9 cellular contexts compared by ENCODE assay signal in genomic region chr9:16726718-16727451, GRCh38.
DNase-seq lines count a peak whose midpoint lies in the region; ATAC-seq and TF ChIP-seq lines count a peak whose summit lies in the region.
"Had no signal": no experiment of that assay in that cellular context is flagged by ENCODE, and none has a peak within 500 bp of the region (broad histone marks: within the 10 kb centered on the region; RNA-seq: fewer than 3 reads in every experiment).

No MANE protein-coding gene starts in this region.

- no peak overlapping the region for H4K91ac ChIP-seq in neuronal stem cell (ENCODE audit: low read depth, low read length, poor library complexity)

- no peak overlapping the region for H2BK12ac ChIP-seq in neuronal stem cell (ENCODE audit: low read length)

- TF ChIP-seq CTCF in Caco-2 (IDR thresholded peaks at IDR 0.05; ENCODE audit: insufficient read depth in 1 of 2, low read depth in 1 of 2, low read length in 1 of 2, severe bottlenecking in 1 of 2, unreplicated experiment in 1 of 2) (no peak), glutamatergic neuron (IDR thresholded peaks at IDR 0.05; ENCODE audit: partially characterized antibody, unreplicated experiment) (no peak)
- TF ChIP-seq CTCF in activated CD8-positive, alpha-beta T cell treated with anti-CD3 and anti-CD28 coated beads for 36 hours (IDR thresholded peaks at IDR 0.05) = no peak

- no peaks in the 10 kb centered on the region for H3K9me3 ChIP-seq in Caco-2
- no peaks in the 10 kb centered on the region for H3K9me3 ChIP-seq in neuronal stem cell (replicated peaks in 1 of 2; ENCODE audit: control insufficient read depth in 2 of 2, insufficient read depth in 1 of 2, low read depth in 1 of 2, low read length in 2 of 2)

- ATAC-seq in activated CD8-positive, alpha-beta T cell treated with anti-CD3 and anti-CD28 coated beads for 36 hours = peak; percentile 13
- ATAC-seq in GM18498 (IDR thresholded peaks at IDR 0.05; ENCODE audit: unreplicated experiment) = no peak

- peak overlapping the region; percentile 56 for H3K27ac ChIP-seq in neuronal stem cell (replicated peaks; ENCODE audit: low read length)

- no peak overlapping the region for H3K4ac ChIP-seq in neuronal stem cell (ENCODE audit: low read length)

- H3K79me1 ChIP-seq in neuronal stem cell (ENCODE audit: low read depth, low read length) = no peaks in the 10 kb centered on the region

- CTCF ChIA-PET in Caco-2 (lab: Charles Lee) = no interaction called here
- CTCF ChIA-PET in activated CD8-positive, alpha-beta T cell treated with anti-CD3 and anti-CD28 coated beads for 36 hours (lab: Charles Lee) = no interaction called here

- H2AK5ac ChIP-seq in neuronal stem cell (ENCODE audit: low read depth, low read length) = no peak overlapping the region

- H3K36me3 Mint-ChIP-seq in Caco-2 (ENCODE audit: insufficient read depth, unreplicated experiment) = no peaks in the 10 kb centered on the region
- H3K36me3 Mint-ChIP-seq in activated CD8-positive, alpha-beta T cell treated with anti-CD3 and anti-CD28 coated beads for 36 hours (ENCODE audit: low read depth) = no peaks in the 10 kb centered on the region
- no peaks in the 10 kb centered on the region for H3K36me3 Mint-ChIP-seq in glutamatergic neuron (ENCODE audit: unreplicated experiment)
- H3K36me3 Mint-ChIP-seq in activated CD4-positive, alpha-beta T cell treated with anti-CD3 and anti-CD28 coated beads, Interleukin-2, amount 10 ng/mL, durations not matched to agents 24 days and 14 days (ENCODE audit: low read depth) = no peaks in the 10 kb centered on the region
- H3K36me3 Mint-ChIP-seq in activated T-cell treated with anti-CD3 and anti-CD28 coated beads, Interleukin-2, amount 50 U/mL, for 24 hours (ENCODE audit: low read depth) = no peaks in the 10 kb centered on the region
- H3K36me3 Mint-ChIP-seq: IgD-negative memory B cell had no signal

- H3K9me3 Mint-ChIP-seq in Caco-2 (ENCODE audit: unreplicated experiment) (no peaks in the 10 kb centered on the region), glutamatergic neuron (ENCODE audit: unreplicated experiment) (peaks cover 2% of the 10 kb centered on the region)
- no peaks in the 10 kb centered on the region for H3K9me3 Mint-ChIP-seq in activated CD8-positive, alpha-beta T cell treated with anti-CD3 and anti-CD28 coated beads for 36 hours
- no peaks in the 10 kb centered on the region for H3K9me3 Mint-ChIP-seq in activated CD4-positive, alpha-beta T cell treated with anti-CD3 and anti-CD28 coated beads, Interleukin-2, amount 10 ng/mL, durations not matched to agents 24 days and 14 days
- no peaks in the 10 kb centered on the region for H3K9me3 Mint-ChIP-seq in activated T-cell treated with anti-CD3 and anti-CD28 coated beads, Interleukin-2, amount 50 U/mL, for 24 hours
- H3K9me3 Mint-ChIP-seq: IgD-negative memory B cell had no signal

- H3K4me3 ChIP-seq in Caco-2 (ENCODE audit: low read depth, low read length) (peak overlapping the region; percentile 21), neuronal stem cell (ENCODE audit: low read length in 2 of 2) (peak overlapping the region; percentile 50 to 81)

- DNase-seq in Caco-2 = peak; percentile 36 to 45
- peak; percentile 20 for DNase-seq in KG1 (lab: John Stamatoyannopoulos, UW)
- DNase-seq in activated CD8-positive, alpha-beta T cell treated with anti-CD3 and anti-CD28 coated beads for 36 hours = peak; percentile 7
- DNase-seq in glutamatergic neuron = peak; percentile 80
- peak; percentile 77 for DNase-seq in neuronal stem cell (ENCODE audit: low spot score)
- DNase-seq in activated CD4-positive, alpha-beta T cell treated with anti-CD3 and anti-CD28 coated beads, Interleukin-2, amount 10 ng/mL, durations not matched to agents 24 days and 14 days = no peak
- DNase-seq in activated T-cell treated with anti-CD3 and anti-CD28 coated beads, Interleukin-2, amount 50 U/mL, for 24 hours = no peak

- peak overlapping the region; percentile 96 for H3K18ac ChIP-seq in neuronal stem cell (ENCODE audit: low read length)

- H2BK15ac ChIP-seq in neuronal stem cell (ENCODE audit: low read length) = no peak overlapping the region

- no peaks in the 10 kb centered on the region for H3K4me1 Mint-ChIP-seq in Caco-2 (ENCODE audit: low read depth, unreplicated experiment)
- peaks cover 7% of the 10 kb centered on the region for H3K4me1 Mint-ChIP-seq in activated CD8-positive, alpha-beta T cell treated with anti-CD3 and anti-CD28 coated beads for 36 hours (ENCODE audit: low read depth)
- H3K4me1 Mint-ChIP-seq in glutamatergic neuron (ENCODE audit: low read depth, unreplicated experiment) = peaks cover 54% of the 10 kb centered on the region
- H3K4me1 Mint-ChIP-seq in activated CD4-positive, alpha-beta T cell treated with anti-CD3 and anti-CD28 coated beads, Interleukin-2, amount 10 ng/mL, durations not matched to agents 24 days and 14 days = no peaks in the 10 kb centered on the region
- H3K4me1 Mint-ChIP-seq in activated T-cell treated with anti-CD3 and anti-CD28 coated beads, Interleukin-2, amount 50 U/mL, for 24 hours (ENCODE audit: low read depth) = peaks cover 3% of the 10 kb centered on the region
- H3K4me1 Mint-ChIP-seq: IgD-negative memory B cell had no signal

- peak overlapping the region; percentile 67 for H3K4me3 Mint-ChIP-seq in Caco-2 (ENCODE audit: unreplicated experiment)
- H3K4me3 Mint-ChIP-seq in activated CD8-positive, alpha-beta T cell treated with anti-CD3 and anti-CD28 coated beads for 36 hours = no peak overlapping the region
- H3K4me3 Mint-ChIP-seq in glutamatergic neuron (ENCODE audit: unreplicated experiment) = peak overlapping the region; percentile 88
- H3K4me3 Mint-ChIP-seq in activated CD4-positive, alpha-beta T cell treated with anti-CD3 and anti-CD28 coated beads, Interleukin-2, amount 10 ng/mL, durations not matched to agents 24 days and 14 days = no peak overlapping the region
- H3K4me3 Mint-ChIP-seq in activated T-cell treated with anti-CD3 and anti-CD28 coated beads, Interleukin-2, amount 50 U/mL, for 24 hours = no peak overlapping the region
- H3K4me3 Mint-ChIP-seq: IgD-negative memory B cell had no signal

- BruUV-seq in Caco-2 (replicated peaks; lab: Mats Ljungman, UMichigan) = no TSS peak

- peak overlapping the region; percentile 96 for H2AFZ ChIP-seq in neuronal stem cell (ENCODE audit: low read length)

- H3K27me3 Mint-ChIP-seq in Caco-2 (ENCODE audit: insufficient read depth, unreplicated experiment) (peaks cover 22% of the 10 kb centered on the region), glutamatergic neuron (ENCODE audit: unreplicated experiment) (peaks cover 2% of the 10 kb centered on the region)
- peaks cover 32% of the 10 kb centered on the region for H3K27me3 Mint-ChIP-seq in activated CD8-positive, alpha-beta T cell treated with anti-CD3 and anti-CD28 coated beads for 36 hours
- peaks cover 27% of the 10 kb centered on the region for H3K27me3 Mint-ChIP-seq in activated CD4-positive, alpha-beta T cell treated with anti-CD3 and anti-CD28 coated beads, Interleukin-2, amount 10 ng/mL, durations not matched to agents 24 days and 14 days
- peaks cover 38% of the 10 kb centered on the region for H3K27me3 Mint-ChIP-seq in activated T-cell treated with anti-CD3 and anti-CD28 coated beads, Interleukin-2, amount 50 U/mL, for 24 hours

- H3K36me3 ChIP-seq in Caco-2 (ENCODE audit: control insufficient read depth, insufficient read depth, low read length) = no peaks in the 10 kb centered on the region
- no peaks in the 10 kb centered on the region for H3K36me3 ChIP-seq in neuronal stem cell (replicated peaks in 1 of 2; ENCODE audit: control insufficient read depth in 2 of 2, insufficient read depth in 2 of 2, low read length in 2 of 2)

- H3K27me3 ChIP-seq in Caco-2 (replicated peaks; ENCODE audit: control insufficient read depth, insufficient read depth, low read length) (no peaks in the 10 kb centered on the region; the same call in 1 of the 2 replicates), neuronal stem cell (ENCODE audit: control insufficient read depth in 3 of 3, insufficient read depth in 3 of 3, low read depth in 1 of 3, low read length in 3 of 3) (peaks cover 0 to 64% (median 3%) of the 10 kb centered on the region in 3 experiments)

- peak overlapping the region; percentile 83 for H3K23ac ChIP-seq in neuronal stem cell (ENCODE audit: low read depth, low read length, poor library complexity)

- H4K8ac ChIP-seq in neuronal stem cell (ENCODE audit: low read depth, low read length) = no peak overlapping the region

- no peak overlapping the region for H2BK5ac ChIP-seq in neuronal stem cell (ENCODE audit: low read length)

- peak overlapping the region; percentile 79 for H3K4me2 ChIP-seq in neuronal stem cell (ENCODE audit: insufficient read depth, low read length, poor library complexity, severe bottlenecking)

- H2BK120ac ChIP-seq in neuronal stem cell (ENCODE audit: low read depth, low read length) = peak overlapping the region; percentile 90

- H3K14ac ChIP-seq in neuronal stem cell (ENCODE audit: low read length) = no peak overlapping the region

- intact Hi-C loops in Caco-2 (cut with micrococcal nuclease; ENCODE audit: unreplicated experiment) = no loop called here
- intact Hi-C loops in activated CD8-positive, alpha-beta T cell treated with anti-CD3 and anti-CD28 coated beads for 36 hours (cut with micrococcal nuclease) = no loop called here
- intact Hi-C loops in activated CD4-positive, alpha-beta T cell treated with anti-CD3 and anti-CD28 coated beads, Interleukin-2, amount 10 ng/mL, durations not matched to agents 24 days and 14 days (cut with micrococcal nuclease) = no loop called here

- peak overlapping the region; percentile 57 for H3K9ac ChIP-seq in neuronal stem cell (ENCODE audit: low read depth, low read length, poor library complexity)

- POLR2A ChIA-PET in Caco-2 (lab: Charles Lee) = no interaction called here
- POLR2A ChIA-PET in activated CD8-positive, alpha-beta T cell treated with anti-CD3 and anti-CD28 coated beads for 36 hours (lab: Charles Lee) = no interaction called here

- H3K27ac Mint-ChIP-seq in Caco-2 (ENCODE audit: unreplicated experiment) (no peak overlapping the region), glutamatergic neuron (ENCODE audit: unreplicated experiment) (peak overlapping the region; percentile 90)
- H3K27ac Mint-ChIP-seq in activated CD8-positive, alpha-beta T cell treated with anti-CD3 and anti-CD28 coated beads for 36 hours = no peak overlapping the region
- no peak overlapping the region for H3K27ac Mint-ChIP-seq in activated CD4-positive, alpha-beta T cell treated with anti-CD3 and anti-CD28 coated beads, Interleukin-2, amount 10 ng/mL, durations not matched to agents 24 days and 14 days
- no peak overlapping the region for H3K27ac Mint-ChIP-seq in activated T-cell treated with anti-CD3 and anti-CD28 coated beads, Interleukin-2, amount 50 U/mL, for 24 hours
- H3K27ac Mint-ChIP-seq: IgD-negative memory B cell had no signal

- no CpG with 5 or more reads among the region's 60 CpGs for WGBS in neuronal stem cell (ENCODE audit: extremely low coverage in 2 of 2, insufficient read length in 2 of 2, insufficient replicate concordance in 1 of 2), 2 donors

- H3K4me1 ChIP-seq in Caco-2 (no peaks in the 10 kb centered on the region), neuronal stem cell (ENCODE audit: control insufficient read depth in 2 of 2, insufficient read depth in 1 of 2, low read depth in 1 of 2, low read length in 2 of 2) (peaks cover 0 to 13% of the 10 kb centered on the region in 2 donors)

Comparison
In these comparisons a context has a peak if more than half of its experiments do, and no peak if none do; other contexts are left out.
1. DNase-seq: peak in Caco-2 (2 of 2), KG1 (single experiment), activated CD8-positive, alpha-beta T cell treated with anti-CD3 and anti-CD28 coated beads for 36 hours (single experiment), glutamatergic neuron (single experiment) and neuronal stem cell (single experiment); none in activated CD4-positive, alpha-beta T cell treated with anti-CD3 and anti-CD28 coated beads, Interleukin-2, amount 10 ng/mL, durations not matched to agents 24 days and 14 days (single experiment) and activated T-cell treated with anti-CD3 and anti-CD28 coated beads, Interleukin-2, amount 50 U/mL, for 24 hours (single experiment).
2. H3K4me3 Mint-ChIP-seq: peak in Caco-2 (single experiment) and glutamatergic neuron (single experiment); none in activated CD8-positive, alpha-beta T cell treated with anti-CD3 and anti-CD28 coated beads for 36 hours (single experiment), activated CD4-positive, alpha-beta T cell treated with anti-CD3 and anti-CD28 coated beads, Interleukin-2, amount 10 ng/mL, durations not matched to agents 24 days and 14 days (single experiment) and activated T-cell treated with anti-CD3 and anti-CD28 coated beads, Interleukin-2, amount 50 U/mL, for 24 hours (single experiment).